ENCODE assay signal across 13 cellular contexts in genomic region chrX:75229774-75230173, GRCh38. TPM values are rescaled to one million over a fixed set of nuclear protein-coding genes. Genes with fewer than 3 reads are reported as not detected.
A peak's percentile ranks its signal among the peaks of the same experiment; 100 is the strongest.
DNase-seq lines count a peak whose midpoint lies in the region; ATAC-seq and TF ChIP-seq lines count a peak whose summit lies in the region.
"Had no signal": no experiment of that assay in that cellular context is flagged by ENCODE, and none has a peak within 500 bp of the region (broad histone marks: within the 10 kb centered on the region; RNA-seq: fewer than 3 reads in every experiment).

No MANE protein-coding gene starts in this region.

- H3K9me2 ChIP-seq in PC-9 (ENCODE audit: insufficient read depth) = no peaks in the 10 kb centered on the region

- intact Hi-C loops in activated T-helper 2 cell treated with anti-CD3 and anti-CD28 coated beads, Interferon-gamma antibody, Interleukin-2, Interleukin-4, amounts not matched to agents 10 μg/mL and 5 μg/mL and 100 μg/mL, durations not matched to agents 14 hours and 24 hours and 36 hours (cut with micrococcal nuclease) = no loop called here
- intact Hi-C loops in PC-9 (cut with micrococcal nuclease; ENCODE audit: unreplicated experiment) = no loop called here

- H3K36me3 ChIP-seq in PC-9 (ENCODE audit: low read depth) = no peaks in the 10 kb centered on the region
- H3K36me3 ChIP-seq: breast epithelium, esophagus muscularis mucosa, MG63 had no signal

- POLR2A ChIA-PET in PC-9 (lab: Charles Lee; ENCODE audit: unreplicated experiment) = no interaction called here

- no peak overlapping the region for H3K4me2 ChIP-seq in PC-9

- no peak overlapping the region for H3K4me3 ChIP-seq in PC-9
- H3K4me3 ChIP-seq: breast epithelium, esophagus muscularis mucosa, MG63 had no signal

- no peaks in the 10 kb centered on the region for H3F3A ChIP-seq in PC-9 (ENCODE audit: insufficient read depth, low read depth)

- no peaks in the 10 kb centered on the region for H4K20me1 ChIP-seq in PC-9 (ENCODE audit: insufficient read depth)

- H3K9me3 Mint-ChIP-seq in activated T-helper 2 cell treated with anti-CD3 and anti-CD28 coated beads, Interferon-gamma antibody, Interleukin-2, Interleukin-4, amounts not matched to agents 10 μg/mL and 5 μg/mL and 100 μg/mL, durations not matched to agents 14 hours and 24 hours and 36 hours = no peaks in the 10 kb centered on the region

- no peak overlapping the region for H3K27ac ChIP-seq in PC-9
- H3K27ac ChIP-seq: breast epithelium, esophagus muscularis mucosa had no signal

- H3K79me2 ChIP-seq in PC-9 (ENCODE audit: low read depth) = no peaks in the 10 kb centered on the region

- BruUV-seq in PC-9 (replicated peaks; lab: Mats Ljungman, UMichigan) = no TSS peak

- CTCF ChIA-PET in PC-9 (lab: Charles Lee) = no interaction called here

- no peak overlapping the region for H3K27ac Mint-ChIP-seq in activated T-helper 2 cell treated with anti-CD3 and anti-CD28 coated beads, Interferon-gamma antibody, Interleukin-2, Interleukin-4, amounts not matched to agents 10 μg/mL and 5 μg/mL and 100 μg/mL, durations not matched to agents 14 hours and 24 hours and 36 hours
- H3K27ac Mint-ChIP-seq: stimulated activated naive CD8-positive, alpha-beta T cell treated with anti-CD3 and anti-CD28 coated beads, Interleukin-15, amount 100 ng/mL, for 72 hours had no signal

- H3K27me3 ChIP-seq in PC-9 (ENCODE audit: insufficient read depth, low read depth) = no peaks in the 10 kb centered on the region
- H3K27me3 ChIP-seq: esophagus muscularis mucosa, MG63 had no signal

- H3K27me3 Mint-ChIP-seq in activated T-helper 2 cell treated with anti-CD3 and anti-CD28 coated beads, Interferon-gamma antibody, Interleukin-2, Interleukin-4, amounts not matched to agents 10 μg/mL and 5 μg/mL and 100 μg/mL, durations not matched to agents 14 hours and 24 hours and 36 hours (ENCODE audit: low read depth) = no peaks in the 10 kb centered on the region
- H3K27me3 Mint-ChIP-seq: stimulated activated naive CD8-positive, alpha-beta T cell treated with anti-CD3 and anti-CD28 coated beads, Interleukin-15, amount 100 ng/mL, for 72 hours had no signal

- no peak for TF ChIP-seq CTCF in PC-9 (conservative IDR thresholded peaks at IDR 0.05)

- H3K4me3 Mint-ChIP-seq in activated T-helper 2 cell treated with anti-CD3 and anti-CD28 coated beads, Interferon-gamma antibody, Interleukin-2, Interleukin-4, amounts not matched to agents 10 μg/mL and 5 μg/mL and 100 μg/mL, durations not matched to agents 14 hours and 24 hours and 36 hours (ENCODE audit: low read depth) = no peak overlapping the region
- H3K4me3 Mint-ChIP-seq: stimulated activated naive CD8-positive, alpha-beta T cell treated with anti-CD3 and anti-CD28 coated beads, Interleukin-15, amount 100 ng/mL, for 72 hours had no signal

- no peaks in the 10 kb centered on the region for H3K4me1 ChIP-seq in PC-9 (replicated peaks; ENCODE audit: insufficient read depth)
- H3K4me1 ChIP-seq: breast epithelium, esophagus muscularis mucosa had no signal

- H3K36me3 Mint-ChIP-seq in activated T-helper 2 cell treated with anti-CD3 and anti-CD28 coated beads, Interferon-gamma antibody, Interleukin-2, Interleukin-4, amounts not matched to agents 10 μg/mL and 5 μg/mL and 100 μg/mL, durations not matched to agents 14 hours and 24 hours and 36 hours (ENCODE audit: low read depth) = no peaks in the 10 kb centered on the region

- no peaks in the 10 kb centered on the region for H3K9me3 ChIP-seq in PC-9 (ENCODE audit: insufficient read depth, low read depth)
- H3K9me3 ChIP-seq: breast epithelium, esophagus muscularis mucosa, MG63 had no signal

- ATAC-seq in GM21528 (IDR thresholded peaks at IDR 0.05; ENCODE audit: low FRiP score, unreplicated experiment) (peak; percentile 92), HG03139 (IDR thresholded peaks at IDR 0.05; ENCODE audit: unreplicated experiment) (peak; percentile 90)
- ATAC-seq: stimulated activated naive CD8-positive, alpha-beta T cell treated with anti-CD3 and anti-CD28 coated beads, Interleukin-15, amount 100 ng/mL, for 72 hours had no signal

- peaks cover 15% of the 10 kb centered on the region for H3K4me1 Mint-ChIP-seq in activated T-helper 2 cell treated with anti-CD3 and anti-CD28 coated beads, Interferon-gamma antibody, Interleukin-2, Interleukin-4, amounts not matched to agents 10 μg/mL and 5 μg/mL and 100 μg/mL, durations not matched to agents 14 hours and 24 hours and 36 hours (ENCODE audit: low read depth)

- peak; percentile 1 for DNase-seq in activated T-cell treated with anti-CD3 and anti-CD28 coated beads for 48 hours (ENCODE audit: low read depth)
- DNase-seq in activated T-cell treated with anti-CD3 and anti-CD28 coated beads, Interleukin-2, amount 50 U/mL, for 48 hours = no peak
- DNase-seq in stimulated activated CD8-positive, alpha-beta memory T cell treated with anti-CD3 and anti-CD28 coated beads, Interleukin-4, amount 100 ng/mL, for 48 hours = peak; percentile 23
- no peak for DNase-seq in ureter (ENCODE audit: low spot score)
- no peak for DNase-seq in activated T-helper 2 cell treated with anti-CD3 and anti-CD28 coated beads, Interferon-gamma antibody, Interleukin-2, Interleukin-4, amounts not matched to agents 10 μg/mL and 5 μg/mL and 100 μg/mL, durations not matched to agents 14 hours and 24 hours and 36 hours (ENCODE audit: low spot score)
- no peak for DNase-seq in PC-9
- DNase-seq: activated T-cell treated with anti-CD3 and anti-CD28 coated beads for 4 hours; MG63; stimulated activated naive CD8-positive, alpha-beta T cell treated with anti-CD3 and anti-CD28 coated beads, Interleukin-15, amount 100 ng/mL, for 72 hours had no signal

- no peak overlapping the region for H2AFZ ChIP-seq in PC-9

RNA-seq across cellular contexts. Expression of gene UPRT, which starts 44.1 kb away (rescaled TPM):
- total RNA-seq in ureter = 14.5 TPM
- total RNA-seq in activated T-helper 2 cell treated with anti-CD3 and anti-CD28 coated beads, Interferon-gamma antibody, Interleukin-2, Interleukin-4, amounts not matched to agents 10 μg/mL and 5 μg/mL and 100 μg/mL, durations not matched to agents 14 hours and 24 hours and 36 hours = 61.0 and 61.5 TPM in 2 replicates
- 4.1 and 5.1 TPM in 2 replicates for total RNA-seq in PC-9 (2021)

Comparison
In these comparisons a context has a peak if more than half of its experiments do, and no peak if none do; other contexts are left out.
1. DNase-seq: peak in activated T-cell treated with anti-CD3 and anti-CD28 coated beads for 48 hours (single experiment) and stimulated activated CD8-positive, alpha-beta memory T cell treated with anti-CD3 and anti-CD28 coated beads, Interleukin-4, amount 100 ng/mL, for 48 hours (single experiment); none in activated T-cell treated with anti-CD3 and anti-CD28 coated beads, Interleukin-2, amount 50 U/mL, for 48 hours (0 of 2), ureter (single experiment), activated T-helper 2 cell treated with anti-CD3 and anti-CD28 coated beads, Interferon-gamma antibody, Interleukin-2, Interleukin-4, amounts not matched to agents 10 μg/mL and 5 μg/mL and 100 μg/mL, durations not matched to agents 14 hours and 24 hours and 36 hours (single experiment) and PC-9 (0 of 2).